Comparison of ENCODE assay signal across 7 cellular contexts in genomic region chr5:75567710-75568109, GRCh38. TPM values are rescaled to one million over a fixed set of nuclear protein-coding genes. Genes with fewer than 3 reads are reported as not detected.
DNase-seq lines count a peak whose midpoint lies in the region; ATAC-seq and TF ChIP-seq lines count a peak whose summit lies in the region.

No MANE protein-coding gene starts in this region.

- CTCF ChIA-PET in WTC11 (lab: Charles Lee) = no interaction called here

- no peak for TF ChIP-seq CTCF in WTC11 (IDR thresholded peaks at IDR 0.05)

- peaks cover 24% of the 10 kb centered on the region for H3K9me3 Mint-ChIP-seq in activated naive CD8-positive, alpha-beta T cell treated with anti-CD3 and anti-CD28 coated beads for 36 hours
- peaks cover 8 to 29% (median 18%) of the 10 kb centered on the region in 7 donors for H3K9me3 Mint-ChIP-seq in naive B cell
- H3K9me3 Mint-ChIP-seq in WTC11 = peaks cover 20% of the 10 kb centered on the region

- no peaks in the 10 kb centered on the region for H3K27me3 Mint-ChIP-seq in activated naive CD8-positive, alpha-beta T cell treated with anti-CD3 and anti-CD28 coated beads for 36 hours
- H3K27me3 Mint-ChIP-seq in naive B cell (no peaks in the 10 kb centered on the region), WTC11 (ENCODE audit: low read depth) (no peaks in the 10 kb centered on the region)

- peaks cover 40% of the 10 kb centered on the region for H3K4me1 Mint-ChIP-seq in activated naive CD8-positive, alpha-beta T cell treated with anti-CD3 and anti-CD28 coated beads for 36 hours
- H3K4me1 Mint-ChIP-seq in naive B cell = peaks cover 28 to 48% (median 30%) of the 10 kb centered on the region in 3 donors
- no peaks in the 10 kb centered on the region for H3K4me1 Mint-ChIP-seq in WTC11

- peaks cover 60% of the 10 kb centered on the region for H3K36me3 Mint-ChIP-seq in activated naive CD8-positive, alpha-beta T cell treated with anti-CD3 and anti-CD28 coated beads for 36 hours
- H3K36me3 Mint-ChIP-seq in naive B cell = peaks cover 24 to 27% of the 10 kb centered on the region in 2 donors
- H3K36me3 Mint-ChIP-seq in WTC11 = peaks cover 29% of the 10 kb centered on the region

- ATAC-seq in GM19025 (IDR thresholded peaks at IDR 0.05; ENCODE audit: low read depth, unreplicated experiment) = peak; percentile 39
- peak; percentile 50 for ATAC-seq in HG03378 (IDR thresholded peaks at IDR 0.05; ENCODE audit: unreplicated experiment)
- no peak for ATAC-seq in naive B cell (ENCODE audit: low read depth in 2 of 2)
- ATAC-seq in WTC11 = no peak

- H3K27ac Mint-ChIP-seq in activated naive CD8-positive, alpha-beta T cell treated with anti-CD3 and anti-CD28 coated beads for 36 hours = peak overlapping the region; percentile 94
- H3K27ac Mint-ChIP-seq in naive B cell = peak overlapping the region in 4 of 6 donors; percentile 5 to 52 (median 28)
- no peak overlapping the region for H3K27ac Mint-ChIP-seq in WTC11

- peak; percentile 8 for DNase-seq in activated naive CD8-positive, alpha-beta T cell treated with anti-CD3 and anti-CD28 coated beads for 36 hours
- DNase-seq in naive B cell (no peak), WTC11 (ENCODE audit: low spot score) (no peak), MV-4-11 (lab: John Stamatoyannopoulos, UW) (no peak)
- DNase-seq in activated CD4-positive, CD25-positive, alpha-beta regulatory T cell (lab: John Stamatoyannopoulos, UW) = no peak

- POLR2A ChIA-PET in WTC11 (lab: Charles Lee) = no interaction called here

- H3K4me3 Mint-ChIP-seq in activated naive CD8-positive, alpha-beta T cell treated with anti-CD3 and anti-CD28 coated beads for 36 hours = peak overlapping the region; percentile 52
- no peak overlapping the region for H3K4me3 Mint-ChIP-seq in naive B cell
- no peak overlapping the region for H3K4me3 Mint-ChIP-seq in WTC11

TF ChIP-seq in WTC11, 78 proteins besides CTCF, POLR2A, EP300 and RAD21:
- TF ChIP-seq ZNF219 (CRISPR knock-in tag; IDR thresholded peaks at IDR 0.05; ENCODE audit: borderline replicate concordance) (no peak), USF1 (CRISPR knock-in tag; IDR thresholded peaks at IDR 0.05) (no peak), ELF4 (CRISPR knock-in tag; IDR thresholded peaks at IDR 0.05; ENCODE audit: low read depth) (no peak), ETV6 (CRISPR knock-in tag; IDR thresholded peaks at IDR 0.05) (no peak), ESRRA (CRISPR knock-in tag; IDR thresholded peaks at IDR 0.05; ENCODE audit: borderline replicate concordance) (no peak), E2F5 (CRISPR knock-in tag; IDR thresholded peaks at IDR 0.05) (no peak), ZNF512 (CRISPR knock-in tag; IDR thresholded peaks at IDR 0.05; ENCODE audit: borderline replicate concordance) (no peak), SOX15 (CRISPR knock-in tag; IDR thresholded peaks at IDR 0.05) (no peak), ZMAT4 (CRISPR knock-in tag; IDR thresholded peaks at IDR 0.05) (no peak), ZNF138 (CRISPR knock-in tag; conservative IDR thresholded peaks at IDR 0.05) (no peak), CDX4 (CRISPR knock-in tag; IDR thresholded peaks at IDR 0.05; ENCODE audit: borderline replicate concordance) (no peak), STAT6 (CRISPR knock-in tag; conservative IDR thresholded peaks at IDR 0.05; ENCODE audit: low read depth) (no peak), USF2 (CRISPR knock-in tag; IDR thresholded peaks at IDR 0.05) (no peak)
TF ChIP-seq in WTC11: peak in this region for 0.

RNA-seq across cellular contexts. Expression of gene ANKDD1B, which starts 43.5 kb away (rescaled TPM):
- total RNA-seq in activated naive CD8-positive, alpha-beta T cell treated with anti-CD3 and anti-CD28 coated beads for 36 hours = not detected
- polyA plus RNA-seq in naive B cell (ENCODE audit: low read depth in 6 of 6) = under 1 TPM in 1 of 6 donors, not detected in 5; 0.19 TPM
- 0.07 to 0.28 TPM (median 0.14 TPM) in 3 replicates for total RNA-seq in WTC11 (2021)

RNA-seq across cellular contexts. Expression of gene POLK, which starts 56.0 kb away (rescaled TPM):
- 10 to 100 TPM; 25.2 to 28.6 TPM for total RNA-seq in activated naive CD8-positive, alpha-beta T cell treated with anti-CD3 and anti-CD28 coated beads for 36 hours
- 10 to 100 TPM; 19.3 to 34.7 (median 27.1) TPM for polyA plus RNA-seq in naive B cell (ENCODE audit: low read depth in 6 of 6)
- 7.1 to 9.9 TPM (median 8.2 TPM) in 3 replicates for total RNA-seq in WTC11 (2021)

RNA-seq across cellular contexts. Expression of gene CERT1, which starts 56.3 kb away (rescaled TPM):
- 10 to 100 TPM; 23.3 to 24.2 TPM for total RNA-seq in activated naive CD8-positive, alpha-beta T cell treated with anti-CD3 and anti-CD28 coated beads for 36 hours
- 10 to 100 TPM; 16.6 to 27.3 (median 22.1) TPM for polyA plus RNA-seq in naive B cell (ENCODE audit: low read depth in 6 of 6)
- total RNA-seq in WTC11 (2021) = 48.5 to 50.8 TPM (median 49.0 TPM) in 3 replicates

Comparison
In these comparisons a context has a peak if more than half of its experiments do, and no peak if none do; other contexts are left out.
1. ATAC-seq: peak in GM19025 (single experiment) and HG03378 (single experiment); none in naive B cell (0 of 2) and WTC11 (single experiment).